27 cellular contexts compared by ENCODE assay signal in the genomic region with DNA sequence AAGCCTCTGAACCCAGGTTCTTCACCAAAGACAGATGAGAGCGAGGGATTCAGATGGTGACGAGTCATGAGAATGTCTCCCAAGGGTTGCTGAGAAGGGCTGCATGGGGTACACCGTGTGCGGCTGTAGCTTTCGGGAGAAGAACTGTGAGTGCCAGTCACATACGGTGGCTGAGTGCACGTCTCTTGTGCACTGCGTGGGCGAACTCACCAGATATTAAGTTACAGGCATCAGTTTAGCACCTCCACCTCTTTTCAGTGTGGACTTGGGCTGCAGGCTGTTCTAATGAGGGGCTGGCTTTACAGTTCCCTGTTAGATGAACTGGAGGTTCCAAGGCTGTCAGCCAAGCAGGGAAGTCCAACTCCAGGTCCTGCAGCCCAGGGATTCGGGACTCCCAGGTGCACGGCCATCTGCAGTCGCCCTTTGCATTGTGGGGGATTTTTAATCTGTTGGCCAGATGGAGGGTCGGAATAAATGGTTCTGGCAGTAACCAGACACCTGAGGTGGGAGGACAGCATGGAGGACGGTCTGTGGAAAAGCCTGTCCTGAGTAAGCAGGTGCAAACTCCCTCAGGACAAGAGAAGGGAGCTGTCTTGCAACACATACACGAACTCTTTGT. TPM values are rescaled to one million over a fixed set of nuclear protein-coding genes. Genes with fewer than 3 reads are reported as not detected.
A peak's percentile ranks its signal among the peaks of the same experiment; 100 is the strongest.
DNase-seq lines count a peak whose midpoint lies in the region; ATAC-seq lines count a peak whose summit lies in the region.
"Had no signal": no experiment of that assay in that cellular context is flagged by ENCODE, and none has a peak within 500 bp of the region (broad histone marks: within the 10 kb centered on the region; RNA-seq: fewer than 3 reads in every experiment).

No MANE protein-coding gene starts in this region.

- H3K9me3 Mint-ChIP-seq in activated CD4-positive, alpha-beta T cell treated with anti-CD3 and anti-CD28 coated beads, Interleukin-2, amount 10 ng/mL, durations not matched to agents 24 days and 14 days: peaks cover 4% of the 10 kb centered on the region
- H3K9me3 Mint-ChIP-seq: activated T-cell treated with anti-CD3 and anti-CD28 coated beads, Interleukin-2, amount 50 U/mL, for 24 hours; CD4-positive, alpha-beta memory T cell had no signal

- H3K36me3 Mint-ChIP-seq in activated CD4-positive, alpha-beta T cell treated with anti-CD3 and anti-CD28 coated beads, Interleukin-2, amount 10 ng/mL, durations not matched to agents 24 days and 14 days (ENCODE audit: low read depth): no peaks in the 10 kb centered on the region
- H3K36me3 Mint-ChIP-seq: brain; CD4-positive, alpha-beta memory T cell had no signal

- intact Hi-C loops in activated CD4-positive, alpha-beta T cell treated with anti-CD3 and anti-CD28 coated beads, Interleukin-2, amount 10 ng/mL, durations not matched to agents 24 days and 14 days (cut with micrococcal nuclease): no loop called here

- DNase-seq in activated CD4-positive, alpha-beta T cell treated with anti-CD3 and anti-CD28 coated beads, Interleukin-2, amount 10 ng/mL, durations not matched to agents 24 days and 14 days: peak; percentile 47
- DNase-seq in activated CD4-positive, alpha-beta T cell treated with anti-CD3 and anti-CD28 coated beads, Interleukin-2, amount 50 U/mL, for 4 hours: no peak
- DNase-seq in NCI-H69 (lab: John Stamatoyannopoulos, UW): peak; percentile 65
- peak; percentile 88 for DNase-seq in cerebellar cortex (ENCODE audit: low spot score)
- no peak for DNase-seq in HPDE6-E6E7 (ENCODE audit: extremely low spot score)
- no peak for DNase-seq in kidney tubule cell (ENCODE audit: low spot score)
- DNase-seq: activated CD8-positive, alpha-beta memory T cell treated with anti-CD3 and anti-CD28 coated beads for 24 hours; activated T-cell treated with anti-CD3 and anti-CD28 coated beads, Interleukin-2, amount 50 U/mL, for 24 hours; AML-193; CD4-positive, alpha-beta memory T cell; DMS153; effector memory CD4-positive, alpha-beta T cell; mesendoderm; NCI-H1105 treated with DMSO at 0.1 percent for 48 hours; stimulated activated CD4-positive, alpha-beta T cell treated with anti-CD3 and anti-CD28 coated beads, Interleukin-1b, Interleukin-23, amount 100 ng/mL, for 48 hours; transverse colon had no signal

- ATAC-seq in HG02642 (IDR thresholded peaks at IDR 0.05; ENCODE audit: poor library complexity, unreplicated experiment) (no peak), GM19452 (IDR thresholded peaks at IDR 0.05; ENCODE audit: unreplicated experiment) (no peak)
- ATAC-seq: esophagus mucosa, HepG2 had no signal

- H3K27me3 Mint-ChIP-seq in activated CD4-positive, alpha-beta T cell treated with anti-CD3 and anti-CD28 coated beads, Interleukin-2, amount 10 ng/mL, durations not matched to agents 24 days and 14 days: peaks cover 51% of the 10 kb centered on the region

- peaks cover 7% of the 10 kb centered on the region for H3K4me1 Mint-ChIP-seq in activated CD4-positive, alpha-beta T cell treated with anti-CD3 and anti-CD28 coated beads, Interleukin-2, amount 10 ng/mL, durations not matched to agents 24 days and 14 days
- H3K4me1 Mint-ChIP-seq: CD4-positive, alpha-beta memory T cell had no signal

- H3K4me3 Mint-ChIP-seq in activated CD4-positive, alpha-beta T cell treated with anti-CD3 and anti-CD28 coated beads, Interleukin-2, amount 10 ng/mL, durations not matched to agents 24 days and 14 days: no peak overlapping the region
- H3K4me3 Mint-ChIP-seq: activated T-cell treated with anti-CD3 and anti-CD28 coated beads, Interleukin-2, amount 50 U/mL, for 24 hours; brain; CD4-positive, alpha-beta memory T cell had no signal

- no peak overlapping the region for H3K27ac Mint-ChIP-seq in activated CD4-positive, alpha-beta T cell treated with anti-CD3 and anti-CD28 coated beads, Interleukin-2, amount 10 ng/mL, durations not matched to agents 24 days and 14 days
- H3K27ac Mint-ChIP-seq: activated T-cell treated with anti-CD3 and anti-CD28 coated beads, Interleukin-2, amount 50 U/mL, for 24 hours; brain; CD4-positive, alpha-beta memory T cell had no signal

RNA-seq across cellular contexts. Expression of a gene that starts 26.5 kb away (rescaled TPM):
- not detected in 2 replicates for total RNA-seq in activated CD4-positive, alpha-beta T cell treated with anti-CD3 and anti-CD28 coated beads, Interleukin-2, amount 10 ng/mL, durations not matched to agents 24 days and 14 days
- total RNA-seq: CD4-positive, alpha-beta memory T cell; esophagus mucosa; frontal cortex; hepatocyte; HepG2; left lobe of liver; omental fat pad; SJSA1; T-helper 1 cell treated with Interleukin-12 subunit alpha and Interleukin-12 subunit beta and Interleukin-4 antibody, amounts not matched to agents 30 ng/mL and 1 ng/mL, for 36 hours had no signal

RNA-seq across cellular contexts. Expression of a gene that starts 59.0 kb away (rescaled TPM):
- total RNA-seq in activated CD4-positive, alpha-beta T cell treated with anti-CD3 and anti-CD28 coated beads, Interleukin-2, amount 10 ng/mL, durations not matched to agents 24 days and 14 days: 29.1 and 35.5 TPM in 2 replicates

RNA-seq across cellular contexts. Expression of a gene that starts 59.7 kb away (rescaled TPM):
- total RNA-seq in activated CD4-positive, alpha-beta T cell treated with anti-CD3 and anti-CD28 coated beads, Interleukin-2, amount 10 ng/mL, durations not matched to agents 24 days and 14 days: 102 and 105 TPM in 2 replicates

Comparison
In these comparisons a context has a peak if more than half of its experiments do, and no peak if none do; other contexts are left out.
1. DNase-seq: peak in activated CD4-positive, alpha-beta T cell treated with anti-CD3 and anti-CD28 coated beads, Interleukin-2, amount 10 ng/mL, durations not matched to agents 24 days and 14 days (single experiment), NCI-H69 (single experiment) and cerebellar cortex (single experiment); none in activated CD4-positive, alpha-beta T cell treated with anti-CD3 and anti-CD28 coated beads, Interleukin-2, amount 50 U/mL, for 4 hours (0 of 2), HPDE6-E6E7 (single experiment) and kidney tubule cell (single experiment).